ENCODE assay signal across 24 cellular contexts in genomic region chr4:124478518-124478917, GRCh38.
"Had no signal": no experiment of that assay in that cellular context is flagged by ENCODE, and none has a peak within 500 bp of the region (broad histone marks: within the 10 kb centered on the region; RNA-seq: fewer than 3 reads in every experiment).

No MANE protein-coding gene starts in this region.

- H3K9ac ChIP-seq: parathyroid adenoma had no signal

- H3K4me3 ChIP-seq: colonic mucosa, esophagus muscularis mucosa, upper lobe of right lung had no signal

- ATAC-seq: activated CD8-positive, alpha-beta T cell treated with anti-CD3 and anti-CD28 coated beads for 36 hours; left ventricle myocardium superior; naive thymus-derived CD8-positive, alpha-beta T cell; upper lobe of right lung had no signal

- H3K27ac ChIP-seq: colonic mucosa, esophagus muscularis mucosa, neutrophil, upper lobe of right lung had no signal

- H3K36me3 ChIP-seq: colonic mucosa, esophagus muscularis mucosa, neutrophil, upper lobe of right lung had no signal

- DNase-seq: activated CD4-positive, alpha-beta T cell treated with anti-CD3 and anti-CD28 coated beads, Interleukin-2, amount 10 ng/mL, durations not matched to agents 24 days and 14 days; activated CD4-positive, CD25-positive, alpha-beta regulatory T cell; activated CD8-positive, alpha-beta T cell treated with anti-CD3 and anti-CD28 coated beads for 36 hours; activated naive CD4-positive, alpha-beta T cell treated with anti-CD3 and anti-CD28 coated beads for 36 hours; activated T-cell treated with anti-CD3 and anti-CD28 coated beads, Interleukin-2, amount 50 U/mL, for 1 hour; anterior cingulate cortex; colonic mucosa; foreskin fibroblast; glutamatergic neuron; left ventricle myocardium superior; naive thymus-derived CD8-positive, alpha-beta T cell; retina; stimulated activated CD4-positive, alpha-beta T cell treated with anti-CD3 and anti-CD28 coated beads, Interleukin-1b, Interleukin-23, amount 100 ng/mL, for 48 hours; stimulated activated CD8-positive, alpha-beta memory T cell treated with anti-CD3 and anti-CD28 coated beads, Interleukin-4, amount 100 ng/mL, for 48 hours; stimulated activated naive CD4-positive, alpha-beta T cell; upper lobe of right lung had no signal

- H3K4me3 Mint-ChIP-seq: activated CD4-positive, alpha-beta T cell treated with anti-CD3 and anti-CD28 coated beads, Interleukin-2, amount 10 ng/mL, durations not matched to agents 24 days and 14 days; activated CD8-positive, alpha-beta T cell treated with anti-CD3 and anti-CD28 coated beads for 36 hours; activated naive CD4-positive, alpha-beta T cell treated with anti-CD3 and anti-CD28 coated beads for 36 hours; brain; central memory CD8-positive, alpha-beta T cell; memory B cell; naive thymus-derived CD8-positive, alpha-beta T cell; T-helper 2 cell treated with Interferon-gamma antibody and Interleukin-4, amounts not matched to agents 5 μg/mL and 100 μg/mL, for 36 hours had no signal

- H3K27me3 Mint-ChIP-seq: activated CD4-positive, alpha-beta T cell treated with anti-CD3 and anti-CD28 coated beads, Interleukin-2, amount 10 ng/mL, durations not matched to agents 24 days and 14 days; activated CD8-positive, alpha-beta T cell treated with anti-CD3 and anti-CD28 coated beads for 36 hours; brain; central memory CD8-positive, alpha-beta T cell; memory B cell had no signal

- H3K27ac Mint-ChIP-seq: activated CD4-positive, alpha-beta T cell treated with anti-CD3 and anti-CD28 coated beads, Interleukin-2, amount 10 ng/mL, durations not matched to agents 24 days and 14 days; activated CD8-positive, alpha-beta T cell treated with anti-CD3 and anti-CD28 coated beads for 36 hours; activated naive CD4-positive, alpha-beta T cell treated with anti-CD3 and anti-CD28 coated beads for 36 hours; activated T-helper 2 cell treated with anti-CD3 and anti-CD28 coated beads, Interferon-gamma antibody, Interleukin-2, Interleukin-4, amounts not matched to agents 10 μg/mL and 5 μg/mL and 100 μg/mL, durations not matched to agents 14 hours and 24 hours and 36 hours; brain; memory B cell; naive thymus-derived CD8-positive, alpha-beta T cell; T-helper 2 cell treated with Interferon-gamma antibody and Interleukin-4, amounts not matched to agents 5 μg/mL and 100 μg/mL, for 36 hours had no signal

- H3K36me3 Mint-ChIP-seq: memory B cell; naive thymus-derived CD8-positive, alpha-beta T cell had no signal

- H3K27me3 ChIP-seq: colonic mucosa, esophagus muscularis mucosa, neutrophil, upper lobe of right lung had no signal

- H3K4me1 Mint-ChIP-seq: activated CD4-positive, alpha-beta T cell treated with anti-CD3 and anti-CD28 coated beads, Interleukin-2, amount 10 ng/mL, durations not matched to agents 24 days and 14 days; central memory CD8-positive, alpha-beta T cell; memory B cell; naive thymus-derived CD8-positive, alpha-beta T cell had no signal

- H3K79me2 ChIP-seq: parathyroid adenoma had no signal

- H3K9me3 Mint-ChIP-seq: activated naive CD4-positive, alpha-beta T cell treated with anti-CD3 and anti-CD28 coated beads for 36 hours; activated T-helper 2 cell treated with anti-CD3 and anti-CD28 coated beads, Interferon-gamma antibody, Interleukin-2, Interleukin-4, amounts not matched to agents 10 μg/mL and 5 μg/mL and 100 μg/mL, durations not matched to agents 14 hours and 24 hours and 36 hours; memory B cell; T-helper 2 cell treated with Interferon-gamma antibody and Interleukin-4, amounts not matched to agents 5 μg/mL and 100 μg/mL, for 36 hours had no signal

- H3K4me1 ChIP-seq: colonic mucosa, esophagus muscularis mucosa, parathyroid adenoma, upper lobe of right lung had no signal
